Comparison of ENCODE assay signal across 8 cellular contexts in genomic region chr15:90249123-90249863, GRCh38. TPM values are rescaled to one million over a fixed set of nuclear protein-coding genes. Genes with fewer than 3 reads are reported as not detected.
A peak's percentile ranks its signal among the peaks of the same experiment; 100 is the strongest.
DNase-seq lines count a peak whose midpoint lies in the region; ATAC-seq and TF ChIP-seq lines count a peak whose summit lies in the region.

TSS of gene TTLL13 (plus strand) at chr15:90249556. CDS start at chr15:90250631, 1,075 bp downstream.

- no peak within 1 kb of the TSS for H3K27ac ChIP-seq in DND-41 (ENCODE audit: low read length)
- H3K27ac ChIP-seq in left lung = peak within 1 kb of the TSS; percentile 10 to 63

- H3K4me1 ChIP-seq in DND-41 (ENCODE audit: insufficient read depth, low read length) = no peaks in the 10 kb centered on the region
- H3K4me1 ChIP-seq in left lung = peaks cover 0 to 14% of the 10 kb centered on the region in 2 donors

- H2AFZ ChIP-seq in DND-41 (ENCODE audit: low read depth, low read length) = no peak within 1 kb of the TSS

- H3K27me3 ChIP-seq in DND-41 (ENCODE audit: insufficient read depth, low read length, poor library complexity) (no peaks in the 10 kb centered on the region), left lung (no peaks in the 10 kb centered on the region)

- H3K9me3 ChIP-seq in DND-41 (ENCODE audit: insufficient read depth, low read length, severe bottlenecking) = no peaks in the 10 kb centered on the region
- no peaks in the 10 kb centered on the region for H3K9me3 ChIP-seq in left lung

- DNase-seq in DND-41 (peak; percentile 68), NCI-H446 treated with DMSO at 0.1 percent for 48 hours (lab: John Stamatoyannopoulos, UW) (peak; percentile 65), cortex of kidney (lab: John Stamatoyannopoulos, UW) (peak; percentile 53), left lung (peak; percentile 95 to 98)
- DNase-seq in activated CD4-positive, alpha-beta T cell treated with anti-CD3 and anti-CD28 coated beads, Interleukin-2, amount 50 U/mL, for 1 hour = peak; percentile 57
- peak; percentile 87 for DNase-seq in stimulated activated CD4-positive, alpha-beta T cell treated with anti-CD3 and anti-CD28 coated beads, Interleukin-1b, Interleukin-23, amount 100 ng/mL, for 48 hours
- DNase-seq in effector CD4-positive, alpha-beta T cell = no peak

- no peak within 1 kb of the TSS for H3K9ac ChIP-seq in DND-41 (ENCODE audit: low read depth, low read length)

- no peak within 1 kb of the TSS for H3K4me3 ChIP-seq in DND-41 (ENCODE audit: low read depth in 1 of 2, low read length in 2 of 2)
- H3K4me3 ChIP-seq in left lung = peak within 1 kb of the TSS; percentile 49 to 52

- H4K20me1 ChIP-seq in DND-41 (ENCODE audit: insufficient read depth, low read length) = no peaks in the 10 kb centered on the region

- H3K36me3 ChIP-seq in DND-41 (ENCODE audit: insufficient read depth, low read length) = no peaks in the 10 kb centered on the region
- no peaks in the 10 kb centered on the region for H3K36me3 ChIP-seq in left lung

- TF ChIP-seq CTCF in DND-41 (IDR thresholded peaks at IDR 0.05; ENCODE audit: borderline replicate concordance, extremely low read depth, low read length, poor library complexity, severe bottlenecking) (no peak), left lung (IDR thresholded peaks at IDR 0.05) (no peak)

- ATAC-seq in DND-41 (ENCODE audit: insufficient read depth, low read depth) (peak; percentile 67; the same call in 2 of the 3 replicates), HG03045 (IDR thresholded peaks at IDR 0.05; ENCODE audit: unreplicated experiment) (peak; percentile 79), left lung (peak; percentile 99)

- H3K4me2 ChIP-seq in DND-41 (ENCODE audit: insufficient read depth, low read length) = no peak within 1 kb of the TSS

- no peaks in the 10 kb centered on the region for H3K79me2 ChIP-seq in DND-41 (ENCODE audit: insufficient read depth, low read length)

- intact Hi-C loops in left lung (cut with DNase I) = no loop called here

RNA-seq across cellular contexts. Expression of gene TTLL13, which starts in this region (rescaled TPM):
- total RNA-seq in left lung = under 1 TPM in 1 of 2 donors, not detected in 1; 0.26 TPM

Comparison
In these comparisons a context has a peak if more than half of its experiments do, and no peak if none do; other contexts are left out.
1. Peak in DNase-seq, ATAC-seq, H3K4me3 ChIP-seq and H3K27ac ChIP-seq in left lung; RNA of the gene not detected or under 1 TPM.